In genomic region chr22:32482708-32483107, GRCh38 we compare ENCODE assay signal across 1 cellular context.
TF ChIP-seq lines count a peak whose summit lies in the region.

No MANE protein-coding gene starts in this region.

TF ChIP-seq in GM12878, 131 proteins besides CTCF, POLR2A, EP300 and RAD21:
- TF ChIP-seq MXI1 (IDR thresholded peaks at IDR 0.05; ENCODE audit: low read depth, low read length) (no peak), MTA2 (IDR thresholded peaks at IDR 0.05; ENCODE audit: low read depth) (peak; percentile 71), TAF1 (IDR thresholded peaks at IDR 0.05; ENCODE audit: borderline replicate concordance, low read depth, low read length) (no peak), CUX1 (IDR thresholded peaks at IDR 0.05; ENCODE audit: insufficient replicate concordance, low read depth, low read length) (no peak), DPF2 (IDR thresholded peaks at IDR 0.05) (0 out of 2 replicates have a peak, but pooled peaks have one; percentile 57), FOXM1 (IDR thresholded peaks at IDR 0.05; ENCODE audit: low read depth, low read length) (0 out of 2 replicates have a peak, but pooled peaks have one; percentile 26), SPI1 (IDR thresholded peaks at IDR 0.05; ENCODE audit: borderline replicate concordance, insufficient read depth, low read depth, low read length) (peak; percentile 88; the same call in 1 of the 2 replicates), CBFB (IDR thresholded peaks at IDR 0.05; ENCODE audit: low read depth) (0 out of 2 replicates have a peak, but pooled peaks have one; percentile 39), TCF3 (IDR thresholded peaks at IDR 0.05; ENCODE audit: borderline replicate concordance, insufficient read depth, low read depth, low read length) (no peak), SP1 (IDR thresholded peaks at IDR 0.05; ENCODE audit: low read depth, low read length) (no peak), BCLAF1 (IDR thresholded peaks at IDR 0.05) (no peak), NFYA (IDR thresholded peaks at IDR 0.05; ENCODE audit: borderline replicate concordance, low read depth, low read length) (no peak), ZZZ3 (IDR thresholded peaks at IDR 0.05; ENCODE audit: control insufficient read depth, insufficient read length, low read depth) (no peak), MEF2B (IDR thresholded peaks at IDR 0.05; ENCODE audit: partially characterized antibody, poor library complexity, severe bottlenecking) (no peak), ZNF592 (IDR thresholded peaks at IDR 0.05) (no peak), ZNF384 (IDR thresholded peaks at IDR 0.05; ENCODE audit: borderline replicate concordance, low read depth, low read length) (no peak), RUNX3 (IDR thresholded peaks at IDR 0.05; ENCODE audit: low read length) (peak; percentile 94), ASH2L (IDR thresholded peaks at IDR 0.05; ENCODE audit: borderline replicate concordance, low read depth) (no peak), BCL11A (IDR thresholded peaks at IDR 0.05; ENCODE audit: low read depth, low read length) (peak; percentile 78), JUNB (IDR thresholded peaks at IDR 0.05) (peak; percentile 80), CHD1 (IDR thresholded peaks at IDR 0.05; ENCODE audit: low read depth, low read length) (no peak), IRF4 (IDR thresholded peaks at IDR 0.05; ENCODE audit: low read depth, low read length) (peak; percentile 83), REST (IDR thresholded peaks at IDR 0.05; ENCODE audit: low read depth, low read length) (no peak), EED (IDR thresholded peaks at IDR 0.05; ENCODE audit: low read depth) (0 out of 2 replicates have a peak, but pooled peaks have one; percentile 38), TCF12 (IDR thresholded peaks at IDR 0.05; ENCODE audit: low read depth, low read length) (no peak), POLR2AphosphoS5 (IDR thresholded peaks at IDR 0.05; ENCODE audit: low read length) (no peak), YBX1 (IDR thresholded peaks at IDR 0.05) (no peak), ZNF687 (IDR thresholded peaks at IDR 0.05) (no peak), NFIC (IDR thresholded peaks at IDR 0.05; ENCODE audit: low read depth, low read length) (no peak; the same call in 1 of the 2 replicates), YY1 (IDR thresholded peaks at IDR 0.05; ENCODE audit: low read depth, low read length) (no peak), BACH1 (IDR thresholded peaks at IDR 0.05; ENCODE audit: borderline replicate concordance) (no peak), MLLT1 (IDR thresholded peaks at IDR 0.05) (no peak), IKZF2 (IDR thresholded peaks at IDR 0.05) (peak in 1 of 2 experiments; percentile 26; a peak in 2 of 4 replicates), RELB (IDR thresholded peaks at IDR 0.05; ENCODE audit: low read depth) (peak; percentile 54; the same call in 1 of the 2 replicates), ZNF622 (IDR thresholded peaks at IDR 0.05) (no peak)
